ENCODE assay signal across 1 cellular context in genomic region chr4:1002131-1002630, GRCh38.
TF ChIP-seq lines count a peak whose summit lies in the region.

No MANE protein-coding gene starts in this region.

TF ChIP-seq in endothelial cell of umbilical vein, 7 proteins besides CTCF, POLR2A, EP300 and RAD21:
- TF ChIP-seq EZH2 (IDR thresholded peaks at IDR 0.05; ENCODE audit: borderline replicate concordance, low read depth, low read length, severe bottlenecking): peak; percentile 87
- no peak for TF ChIP-seq JUN (IDR thresholded peaks at IDR 0.05; ENCODE audit: borderline replicate concordance, insufficient read depth, insufficient read length, low read depth)
